Comparison of ENCODE assay signal across 25 cellular contexts in the genomic region with DNA sequence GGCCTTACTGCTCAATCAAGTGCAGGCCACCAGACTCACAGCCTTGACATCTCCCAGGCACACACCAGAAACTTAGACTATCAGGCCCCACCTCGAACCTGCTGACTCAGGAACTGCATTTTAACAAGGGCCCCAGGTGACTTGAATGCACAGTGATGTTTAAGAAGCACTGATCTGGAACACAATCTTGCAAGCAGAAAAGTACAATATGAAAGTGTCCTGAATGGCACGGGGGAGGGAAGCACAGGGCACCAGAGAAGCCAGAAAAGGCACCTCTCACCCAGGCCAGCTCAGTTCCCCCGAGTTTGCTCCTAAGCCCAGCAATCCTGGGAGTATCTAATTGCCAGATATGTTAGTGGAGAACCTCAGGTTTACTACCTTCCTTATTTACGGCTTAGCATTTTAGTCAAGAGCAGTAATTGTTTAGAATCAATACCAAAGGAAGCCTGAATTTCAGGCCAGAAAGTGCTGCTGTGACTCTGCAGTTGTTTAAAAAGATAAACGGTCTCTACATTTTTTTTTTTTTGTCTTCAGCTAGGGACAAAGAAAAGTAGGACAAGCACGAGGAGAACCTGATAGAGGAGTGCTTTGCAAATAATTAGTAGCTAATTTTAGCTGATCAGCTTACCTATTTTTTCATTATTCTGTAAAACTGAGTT. TPM values are rescaled to one million over a fixed set of nuclear protein-coding genes. Genes with fewer than 3 reads are reported as not detected.
A peak's percentile ranks its signal among the peaks of the same experiment; 100 is the strongest.
DNase-seq lines count a peak whose midpoint lies in the region; ATAC-seq and TF ChIP-seq lines count a peak whose summit lies in the region.
"Had no signal": no experiment of that assay in that cellular context is flagged by ENCODE, and none has a peak within 500 bp of the region (broad histone marks: within the 10 kb centered on the region; RNA-seq: fewer than 3 reads in every experiment).

No MANE protein-coding gene starts in this region.

- ATAC-seq in GM21447 (IDR thresholded peaks at IDR 0.05; ENCODE audit: unreplicated experiment), result no peak
- ATAC-seq: esophagus mucosa; foreskin keratinocyte; heart left ventricle; stimulated activated naive B cell treated with anti-CD40 and anti-IgM and Interleukin-4, amounts not matched to agents 10 μg/mL and 1 μg/mL and 100 μg/mL, for 72 hours had no signal

- H3K4me2 ChIP-seq in MM.1S (ENCODE audit: low read depth, low read length), result peak overlapping the region; percentile 76

- no peaks in the 10 kb centered on the region for H3K27me3 ChIP-seq in MM.1S (replicated peaks; ENCODE audit: insufficient read depth, low read length)
- H3K27me3 ChIP-seq in endocrine pancreas (ENCODE audit: control insufficient read depth, insufficient read depth, low read length), result no peaks in the 10 kb centered on the region
- H3K27me3 ChIP-seq: brain microvascular endothelial cell, foreskin keratinocyte, heart left ventricle, SJCRH30 had no signal

- no peaks in the 10 kb centered on the region for H3K9me2 ChIP-seq in MM.1S (replicated peaks; ENCODE audit: insufficient read depth, low read length)

- no peaks in the 10 kb centered on the region for H3K9me3 Mint-ChIP-seq in osteocyte (ENCODE audit: unreplicated experiment)
- H3K9me3 Mint-ChIP-seq: activated CD4-positive, alpha-beta memory T cell treated with anti-CD3 and anti-CD28 coated beads, Interleukin-2, amount 10 ng/mL, durations not matched to agents 7 days and 5 days; H9; stimulated activated naive B cell treated with anti-CD40 and anti-IgM and Interleukin-4, amounts not matched to agents 10 μg/mL and 1 μg/mL and 100 μg/mL, for 72 hours had no signal

- H3K4me1 Mint-ChIP-seq in osteocyte (ENCODE audit: unreplicated experiment), result peaks cover 39% of the 10 kb centered on the region
- H3K4me1 Mint-ChIP-seq: activated CD4-positive, alpha-beta memory T cell treated with anti-CD3 and anti-CD28 coated beads, Interleukin-2, amount 10 ng/mL, durations not matched to agents 7 days and 5 days; stimulated activated naive B cell treated with anti-CD40 and anti-IgM and Interleukin-4, amounts not matched to agents 10 μg/mL and 1 μg/mL and 100 μg/mL, for 72 hours had no signal

- H3K36me3 ChIP-seq in MM.1S (replicated peaks; ENCODE audit: insufficient read depth, low read length), result no peaks in the 10 kb centered on the region
- H3K36me3 ChIP-seq in endocrine pancreas (ENCODE audit: control insufficient read depth, insufficient read depth, low read length), result no peaks in the 10 kb centered on the region
- H3K36me3 ChIP-seq: brain microvascular endothelial cell, heart left ventricle, SJCRH30 had no signal

- H3K4me3 Mint-ChIP-seq in osteocyte (ENCODE audit: unreplicated experiment), result no peak overlapping the region
- H3K4me3 Mint-ChIP-seq: activated CD4-positive, alpha-beta memory T cell treated with anti-CD3 and anti-CD28 coated beads, Interleukin-2, amount 10 ng/mL, durations not matched to agents 7 days and 5 days; H9; stimulated activated naive B cell treated with anti-CD40 and anti-IgM and Interleukin-4, amounts not matched to agents 10 μg/mL and 1 μg/mL and 100 μg/mL, for 72 hours had no signal

- no peaks in the 10 kb centered on the region for H3K36me3 Mint-ChIP-seq in osteocyte (ENCODE audit: unreplicated experiment)
- H3K36me3 Mint-ChIP-seq: stimulated activated naive B cell treated with anti-CD40 and anti-IgM and Interleukin-4, amounts not matched to agents 10 μg/mL and 1 μg/mL and 100 μg/mL, for 72 hours had no signal

- H3K27ac ChIP-seq in MM.1S (ENCODE audit: low read length), result peak overlapping the region; percentile 60; the same call in 1 of the 2 replicates
- H3K27ac ChIP-seq: brain microvascular endothelial cell, foreskin keratinocyte, heart left ventricle, SJCRH30 had no signal

- peak; percentile 26 for DNase-seq in DMS79 (lab: John Stamatoyannopoulos, UW)
- DNase-seq in MM.1S, result peak; percentile 95
- peak; percentile 25 for DNase-seq in osteocyte (ENCODE audit: extremely low spot score, unreplicated experiment)
- no peak for DNase-seq in NCI-H1694 treated with DMSO at 0.1 percent for 48 hours (lab: John Stamatoyannopoulos, UW)
- no peak for DNase-seq in stimulated activated CD4-positive, alpha-beta T cell treated with anti-CD3 and anti-CD28 coated beads, Interleukin-4, amount 100 ng/mL, for 24 hours
- no peak for DNase-seq in Kasumi-1 (lab: John Stamatoyannopoulos, UW)
- DNase-seq: activated CD4-positive, alpha-beta memory T cell treated with anti-CD3 and anti-CD28 coated beads, Interleukin-2, amount 10 ng/mL, durations not matched to agents 7 days and 5 days; activated CD8-positive, alpha-beta memory T cell treated with anti-CD3 and anti-CD28 coated beads, Interleukin-2, amount 50 U/mL, for 48 hours; activated naive CD4-positive, alpha-beta T cell treated with anti-CD3 and anti-CD28 coated beads, Interleukin-2, amount 50 U/mL, for 16 hours; amniotic stem cell; brain microvascular endothelial cell; C1 segment of cervical spinal cord; foreskin keratinocyte; H9; heart left ventricle; KG1; NCI-H1417 treated with DMSO at 0.1 percent for 48 hours; NCI-H2171; NCI-H524 treated with DMSO at 0.1 percent for 48 hours; posterior cingulate gyrus; SJCRH30; stimulated activated naive B cell treated with anti-CD40 and anti-IgM and Interleukin-4, amounts not matched to agents 10 μg/mL and 1 μg/mL and 100 μg/mL, for 72 hours had no signal

- no peaks in the 10 kb centered on the region for H4K20me1 ChIP-seq in MM.1S (ENCODE audit: insufficient read depth, low read length)

- no peaks in the 10 kb centered on the region for H3K9me3 ChIP-seq in MM.1S (replicated peaks; ENCODE audit: insufficient read depth, low read length)
- no peaks in the 10 kb centered on the region for H3K9me3 ChIP-seq in endocrine pancreas (ENCODE audit: control insufficient read depth, low read length)
- H3K9me3 ChIP-seq: SJCRH30 had no signal

- H3K4me3 ChIP-seq in MM.1S (ENCODE audit: low read length), result peak overlapping the region; percentile 35
- H3K4me3 ChIP-seq in endocrine pancreas (ENCODE audit: control insufficient read depth, insufficient read depth, low read length), result peak overlapping the region; percentile 28
- H3K4me3 ChIP-seq: heart left ventricle, SJCRH30 had no signal

- peaks cover 15% of the 10 kb centered on the region for H3F3A ChIP-seq in MM.1S (ENCODE audit: insufficient read depth, low read length)

- H3K4me1 ChIP-seq in MM.1S (ENCODE audit: low read length) (peaks cover 17% of the 10 kb centered on the region), endocrine pancreas (ENCODE audit: control insufficient read depth, insufficient read depth, low read length) (peaks cover 22% of the 10 kb centered on the region)
- H3K4me1 ChIP-seq: foreskin keratinocyte, heart left ventricle, SJCRH30 had no signal

- peak overlapping the region; percentile 65 for H2AFZ ChIP-seq in MM.1S (ENCODE audit: low read length)

- no peak overlapping the region for H3K27ac Mint-ChIP-seq in osteocyte (ENCODE audit: unreplicated experiment)
- H3K27ac Mint-ChIP-seq: activated CD4-positive, alpha-beta memory T cell treated with anti-CD3 and anti-CD28 coated beads, Interleukin-2, amount 10 ng/mL, durations not matched to agents 7 days and 5 days; stimulated activated naive B cell treated with anti-CD40 and anti-IgM and Interleukin-4, amounts not matched to agents 10 μg/mL and 1 μg/mL and 100 μg/mL, for 72 hours had no signal

- no peak for TF ChIP-seq CTCF in MM.1S (IDR thresholded peaks at IDR 0.05; ENCODE audit: low read length)
- TF ChIP-seq CTCF in osteocyte (IDR thresholded peaks at IDR 0.05), result no peak

- H3K79me2 ChIP-seq in MM.1S (ENCODE audit: low read length), result no peaks in the 10 kb centered on the region

- no peaks in the 10 kb centered on the region for H3K27me3 Mint-ChIP-seq in osteocyte (ENCODE audit: unreplicated experiment)

- H3K9ac ChIP-seq in MM.1S (ENCODE audit: low read length) (peak overlapping the region; percentile 44), endocrine pancreas (ENCODE audit: control insufficient read depth, insufficient read depth, low read length) (peak overlapping the region; percentile 30)

RNA-seq across cellular contexts. Expression of a gene that starts 50.9 kb away (rescaled TPM):
- 92.8 and 95.7 TPM in 2 replicates for total RNA-seq in osteocyte

Comparison
In these comparisons a context has a peak if more than half of its experiments do, and no peak if none do; other contexts are left out.
1. DNase-seq: peak in DMS79 (single experiment), MM.1S (single experiment) and osteocyte (single experiment); none in NCI-H1694 treated with DMSO at 0.1 percent for 48 hours (single experiment), stimulated activated CD4-positive, alpha-beta T cell treated with anti-CD3 and anti-CD28 coated beads, Interleukin-4, amount 100 ng/mL, for 24 hours (single experiment) and Kasumi-1 (0 of 2).